Comparison of ENCODE assay signal across 8 cellular contexts in genomic region chr12:110467847-110468211, GRCh38. TPM values are rescaled to one million over a fixed set of nuclear protein-coding genes. Genes with fewer than 3 reads are reported as not detected.
DNase-seq lines count a peak whose midpoint lies in the region; ATAC-seq, FAIRE-seq and TF ChIP-seq lines count a peak whose summit lies in the region.

No MANE protein-coding gene starts in this region.

- H3K9me3 Mint-ChIP-seq in CD4-positive, alpha-beta T cell, result no peaks in the 10 kb centered on the region

- POLR2A ChIA-PET in CD4-positive, alpha-beta T cell (lab: Charles Lee), result interaction anchor here (0.6 to 4.9 kb wide), 38 partner anchors 10 to 1374 kb away, joined by 3 to 117 read pairs (median 8); partner anchors contain the start of genes ANAPC7, ARPC3, HVCN1 and MAPKAPK5
- POLR2A ChIA-PET in PC-9 (lab: Charles Lee; ENCODE audit: unreplicated experiment), result interaction anchor here (0.6 to 1.2 kb wide), 5 partner anchors 18 to 1789 kb away, joined by 3 to 13 read pairs (median 7); partner anchors contain the start of gene ARPC3
- POLR2A ChIA-PET in endothelial cell of umbilical vein (lab: Charles Lee), result interaction anchor here (1.2 to 1.5 kb wide), 3 partner anchors 18 to 35 kb away, joined by 3 to 16 read pairs (median 4); partner anchors contain the start of genes ARPC3, RAD9B and VPS29

- H3K4me3 ChIP-seq in PC-9 (peak overlapping the region; percentile 81), endothelial cell of umbilical vein (replicated peaks in 1 of 3; ENCODE audit: insufficient read depth in 1 of 3, low read depth in 1 of 3, low read length in 3 of 3) (peak overlapping the region; percentile 60 to 84 (median 77)), osteoblast (ENCODE audit: insufficient read depth, low read length) (peak overlapping the region; percentile 72)

- peak overlapping the region; percentile 86 for H3K9ac ChIP-seq in endothelial cell of umbilical vein (replicated peaks; ENCODE audit: extremely low read depth, insufficient read depth, low read length)

- peaks cover 23% of the 10 kb centered on the region for H3K36me3 Mint-ChIP-seq in CD4-positive, alpha-beta T cell (ENCODE audit: low read depth)

- H3K9me1 ChIP-seq in endothelial cell of umbilical vein (replicated peaks; ENCODE audit: control insufficient read depth, extremely low read depth, insufficient read depth, low read length), result no peaks in the 10 kb centered on the region

- FAIRE-seq in endothelial cell of umbilical vein (lab: Jason Lieb, UNC) (no peak), D721Med (lab: Jason Lieb, UNC) (no peak)

- H3K36me3 ChIP-seq in PC-9 (ENCODE audit: low read depth) (no peaks in the 10 kb centered on the region), endothelial cell of umbilical vein (ENCODE audit: control insufficient read depth in 2 of 2, extremely low read depth in 1 of 2, insufficient read depth in 2 of 2, low read length in 2 of 2) (peaks cover 0 to 2% of the 10 kb centered on the region in 2 experiments), osteoblast (ENCODE audit: insufficient read depth, low read length) (peaks cover 9% of the 10 kb centered on the region)

- H3K27ac ChIP-seq in CD4-positive, alpha-beta T cell (ENCODE audit: low read depth, low read length), result peak overlapping the region; percentile 92
- H3K27ac ChIP-seq in PC-9 (peak overlapping the region; percentile 18; the same call in 1 of the 2 replicates), endothelial cell of umbilical vein (ENCODE audit: insufficient read depth, low read depth, low read length) (peak overlapping the region; percentile 52), osteoblast (ENCODE audit: low read depth, low read length) (peak overlapping the region; percentile 64)

- H3K27me3 Mint-ChIP-seq in CD4-positive, alpha-beta T cell, result no peaks in the 10 kb centered on the region

- BruUV-seq in PC-9 (replicated peaks; lab: Mats Ljungman, UMichigan) (no TSS peak), endothelial cell of umbilical vein (replicated peaks; lab: Mats Ljungman, UMichigan) (TSS peak; percentile 76)

- H3K27ac Mint-ChIP-seq in CD4-positive, alpha-beta T cell, result peak overlapping the region; percentile 88

- peaks cover 6% of the 10 kb centered on the region; the same call in 1 of the 2 replicates for H3F3A ChIP-seq in PC-9 (ENCODE audit: insufficient read depth, low read depth)

- no peak for ATAC-seq in CD4-positive, alpha-beta T cell (ENCODE audit: poor library complexity)
- no peak for ATAC-seq in HG02970 (IDR thresholded peaks at IDR 0.05; ENCODE audit: low FRiP score, unreplicated experiment)

- no peaks in the 10 kb centered on the region for H4K20me1 ChIP-seq in PC-9 (ENCODE audit: insufficient read depth)
- H4K20me1 ChIP-seq in endothelial cell of umbilical vein (replicated peaks; ENCODE audit: control insufficient read depth, extremely low read depth, insufficient read depth, low read length), result no peaks in the 10 kb centered on the region
- H4K20me1 ChIP-seq in osteoblast (ENCODE audit: insufficient read depth, low read length), result no peaks in the 10 kb centered on the region

- peaks cover 33% of the 10 kb centered on the region for H3K4me1 Mint-ChIP-seq in CD4-positive, alpha-beta T cell (ENCODE audit: low read depth)

- CTCF ChIA-PET in CD4-positive, alpha-beta T cell (lab: Charles Lee), result interaction anchor here (1.0 to 7.4 kb wide), 10 partner anchors 10 to 133 kb away, joined by 3 to 98 read pairs (median 10); partner anchors contain the start of genes ARPC3, RAD9B and VPS29
- CTCF ChIA-PET in PC-9 (lab: Charles Lee) (interaction anchor here (0.6 to 2.7 kb wide), 3 partner anchors 18 to 368 kb away, joined by 5 to 16 read pairs (median 10); partner anchors contain the start of gene ARPC3), endothelial cell of umbilical vein (lab: Charles Lee) (interaction anchor here (0.7 to 3.8 kb wide), 17 partner anchors 11 to 146 kb away, joined by 3 to 99 read pairs (median 6); partner anchors contain the start of genes ARPC3, RAD9B, TCTN1 and VPS29)

- peak overlapping the region; percentile 95 for H2AFZ ChIP-seq in PC-9
- peak overlapping the region; percentile 53 for H2AFZ ChIP-seq in endothelial cell of umbilical vein (ENCODE audit: low read depth, low read length)
- peak overlapping the region; percentile 94 for H2AFZ ChIP-seq in osteoblast (ENCODE audit: low read length)

- no peak for TF ChIP-seq CTCF in CD4-positive, alpha-beta T cell (IDR thresholded peaks at IDR 0.05)
- TF ChIP-seq CTCF in PC-9 (conservative IDR thresholded peaks at IDR 0.05) (no peak), endothelial cell of umbilical vein (IDR thresholded peaks at IDR 0.05; ENCODE audit: extremely low read depth in 1 of 2, insufficient read depth in 1 of 2, low read depth in 1 of 2, low read length in 2 of 2) (no peak), osteoblast (IDR thresholded peaks at IDR 0.05; ENCODE audit: extremely low read depth, low read depth, low read length) (no peak), D721Med (IDR thresholded peaks at IDR 0.05; ENCODE audit: insufficient read depth, missing control alignments) (no peak)

- H3K27me3 ChIP-seq in CD4-positive, alpha-beta T cell (ENCODE audit: control insufficient read depth, insufficient read depth, low read length), result no peaks in the 10 kb centered on the region
- H3K27me3 ChIP-seq in PC-9 (ENCODE audit: insufficient read depth, low read depth), result no peaks in the 10 kb centered on the region
- H3K27me3 ChIP-seq in endothelial cell of umbilical vein (ENCODE audit: control insufficient read depth in 2 of 2, insufficient read depth in 2 of 2, low read length in 2 of 2), result no peaks in the 10 kb centered on the region
- H3K27me3 ChIP-seq in osteoblast (ENCODE audit: insufficient read depth, low read length), result no peaks in the 10 kb centered on the region

- dilution Hi-C loops in endothelial cell of umbilical vein (cut with MboI; ENCODE audit: extremely low pct_ligation_motif_present, low sequenced_read_pairs), result no loop called here

- H3K4me3 Mint-ChIP-seq in CD4-positive, alpha-beta T cell, result peak overlapping the region; percentile 97

- peak overlapping the region; percentile 98 for H3K4me2 ChIP-seq in PC-9
- peak overlapping the region; percentile 97 for H3K4me2 ChIP-seq in endothelial cell of umbilical vein (ENCODE audit: insufficient read depth, low read length)
- peak overlapping the region; percentile 91 for H3K4me2 ChIP-seq in osteoblast (ENCODE audit: insufficient read depth, low read length)

- no peak for TF ChIP-seq POLR2A in endothelial cell of umbilical vein (IDR thresholded peaks at IDR 0.05; ENCODE audit: low read depth, low read length)

- H3K79me2 ChIP-seq in PC-9 (ENCODE audit: low read depth), result peaks cover 34% of the 10 kb centered on the region
- H3K79me2 ChIP-seq in endothelial cell of umbilical vein (ENCODE audit: control insufficient read depth, insufficient read depth, low read length), result peaks cover 22% of the 10 kb centered on the region
- peaks cover 26% of the 10 kb centered on the region for H3K79me2 ChIP-seq in osteoblast (ENCODE audit: insufficient read depth, low read length)

- peaks cover 18% of the 10 kb centered on the region for H3K4me1 ChIP-seq in PC-9 (replicated peaks; ENCODE audit: insufficient read depth)
- H3K4me1 ChIP-seq in endothelial cell of umbilical vein (ENCODE audit: control insufficient read depth, extremely low read depth, insufficient read depth, low read length), result peaks cover 13% of the 10 kb centered on the region
- peaks cover 19% of the 10 kb centered on the region for H3K4me1 ChIP-seq in osteoblast (ENCODE audit: insufficient read depth, low read length)

- DNase-seq in CD4-positive, alpha-beta T cell, result no peak
- DNase-seq in PC-9 (no peak), endothelial cell of umbilical vein (ENCODE audit: low read depth, low spot score) (no peak), osteoblast (ENCODE audit: insufficient read length, low spot score, missing footprints) (no peak), medulla oblongata (ENCODE audit: extremely low spot score) (no peak), D721Med (ENCODE audit: insufficient read length, low spot score) (no peak)
- DNase-seq in effector CD8-positive, alpha-beta T cell (lab: John Stamatoyannopoulos, UW), result no peak

- intact Hi-C loops in CD4-positive, alpha-beta T cell (cut with DNase I, micrococcal nuclease), result loop anchor here (1.0 to 2.0 kb wide), 7 partner anchors 18 to 231 kb away; partner anchors contain the start of genes ARPC3 (in 1 of the 2), RAD9B (in 1 of the 2) and VPS29 (in 1 of the 2)
- intact Hi-C loops in PC-9 (cut with micrococcal nuclease; ENCODE audit: unreplicated experiment) (loop anchor here (1.0 to 2.0 kb wide), 3 partner anchors 18 to 85 kb away; partner anchors contain the start of genes ARPC3, RAD9B and VPS29), endothelial cell of umbilical vein (cut with micrococcal nuclease) (loop anchor here (1.0 to 5.0 kb wide), 6 partner anchors 18 to 274 kb away; partner anchors contain the start of genes ARPC3, PPP1CC, PPTC7 and RAD9B)

- no peaks in the 10 kb centered on the region for H3K9me3 ChIP-seq in CD4-positive, alpha-beta T cell (ENCODE audit: control insufficient read depth, low read length)
- H3K9me3 ChIP-seq in PC-9 (ENCODE audit: insufficient read depth, low read depth), result no peaks in the 10 kb centered on the region
- no peaks in the 10 kb centered on the region for H3K9me3 ChIP-seq in endothelial cell of umbilical vein (replicated peaks; ENCODE audit: control insufficient read depth, insufficient read depth, low read length)
- no peaks in the 10 kb centered on the region for H3K9me3 ChIP-seq in osteoblast (ENCODE audit: low read depth, low read length)

- H3K9me2 ChIP-seq in PC-9 (ENCODE audit: insufficient read depth), result no peaks in the 10 kb centered on the region

RNA-seq across cellular contexts. Expression of gene GPN3, which starts 0.2 kb away (rescaled TPM):
- 1 to 10 TPM; 2.7 to 2.8 TPM for total RNA-seq in CD4-positive, alpha-beta T cell
- total RNA-seq in PC-9 (2021) (28.5 and 35.1 TPM in 2 replicates), endothelial cell of umbilical vein (25.0 and 29.6 TPM in 2 replicates), osteoblast (10.9 and 12.3 TPM in 2 replicates)
- polyA plus RNA-seq in endothelial cell of umbilical vein, result 17.8 and 26.6 TPM in 2 replicates
- polyA plus RNA-seq in endothelial cell of umbilical vein (2011; cell fraction: cytosol; rRNA removed), result 19.2 and 20.8 TPM in 2 replicates
- 7.0 and 14.1 TPM in 2 replicates for polyA plus RNA-seq in endothelial cell of umbilical vein (2011; cell fraction: nucleus; rRNA removed)
- 26.9 and 36.5 TPM in 2 replicates for polyA plus RNA-seq in endothelial cell of umbilical vein (2012)
- 24.9 and 29.0 TPM in 2 replicates for polyA minus RNA-seq in endothelial cell of umbilical vein
- polyA minus RNA-seq in endothelial cell of umbilical vein (2011; cell fraction: cytosol; rRNA and poly(A)+ RNA removed), result 19.6 TPM
- polyA minus RNA-seq in endothelial cell of umbilical vein (2011; cell fraction: nucleus; rRNA and poly(A)+ RNA removed), result 1.3 and 7.8 TPM in 2 replicates

RNA-seq across cellular contexts. Expression of gene FAM216A, which starts 0.8 kb away (rescaled TPM):
- total RNA-seq in CD4-positive, alpha-beta T cell, result 1 to 10 TPM; 5.5 to 7.4 TPM
- total RNA-seq in PC-9 (2021), result 7.7 and 8.0 TPM in 2 replicates
- total RNA-seq in endothelial cell of umbilical vein, result 7.9 and 11.7 TPM in 2 replicates
- polyA plus RNA-seq in endothelial cell of umbilical vein, result 11.6 and 12.4 TPM in 2 replicates
- 16.3 and 17.3 TPM in 2 replicates for polyA plus RNA-seq in endothelial cell of umbilical vein (2011; cell fraction: cytosol; rRNA removed)
- 13.6 and 21.8 TPM in 2 replicates for polyA plus RNA-seq in endothelial cell of umbilical vein (2011; cell fraction: nucleus; rRNA removed)
- 18.6 and 26.9 TPM in 2 replicates for polyA plus RNA-seq in endothelial cell of umbilical vein (2012)
- 5.6 and 5.9 TPM in 2 replicates for polyA minus RNA-seq in endothelial cell of umbilical vein
- 13.8 TPM for polyA minus RNA-seq in endothelial cell of umbilical vein (2011; cell fraction: cytosol; rRNA and poly(A)+ RNA removed)
- polyA minus RNA-seq in endothelial cell of umbilical vein (2011; cell fraction: nucleus; rRNA and poly(A)+ RNA removed), result 3.8 and 6.2 TPM in 2 replicates
- 7.2 and 8.3 TPM in 2 replicates for total RNA-seq in osteoblast

RNA-seq across cellular contexts. Expression of gene ARPC3, which starts 17.7 kb away (rescaled TPM):
- total RNA-seq in CD4-positive, alpha-beta T cell, result 100 to 1,000 TPM; 120 to 124 TPM
- 167 and 229 TPM in 2 replicates for total RNA-seq in PC-9 (2021)
- 304 and 308 TPM in 2 replicates for total RNA-seq in endothelial cell of umbilical vein
- 36.8 and 92.8 TPM in 2 replicates for polyA plus RNA-seq in endothelial cell of umbilical vein
- 105 and 130 TPM in 2 replicates for polyA plus RNA-seq in endothelial cell of umbilical vein (2011; cell fraction: cytosol; rRNA removed)
- polyA plus RNA-seq in endothelial cell of umbilical vein (2011; cell fraction: nucleus; rRNA removed), result 42.3 and 46.2 TPM in 2 replicates
- polyA plus RNA-seq in endothelial cell of umbilical vein (2012), result 433 and 472 TPM in 2 replicates
- 30.2 and 32.9 TPM in 2 replicates for polyA minus RNA-seq in endothelial cell of umbilical vein
- 29.3 TPM for polyA minus RNA-seq in endothelial cell of umbilical vein (2011; cell fraction: cytosol; rRNA and poly(A)+ RNA removed)
- 31.2 and 46.1 TPM in 2 replicates for polyA minus RNA-seq in endothelial cell of umbilical vein (2011; cell fraction: nucleus; rRNA and poly(A)+ RNA removed)
- total RNA-seq in osteoblast, result 258 and 263 TPM in 2 replicates

RNA-seq across cellular contexts. Expression of gene VPS29, which starts 34.1 kb away (rescaled TPM):
- total RNA-seq in CD4-positive, alpha-beta T cell, result 10 to 100 TPM; 62.5 to 64.9 TPM
- total RNA-seq in PC-9 (2021) (78.3 and 114 TPM in 2 replicates), endothelial cell of umbilical vein (147 and 155 TPM in 2 replicates), osteoblast (51.4 and 54.8 TPM in 2 replicates)
- 111 and 138 TPM in 2 replicates for polyA plus RNA-seq in endothelial cell of umbilical vein
- polyA plus RNA-seq in endothelial cell of umbilical vein (2011; cell fraction: cytosol; rRNA removed), result 181 and 196 TPM in 2 replicates
- 195 and 213 TPM in 2 replicates for polyA plus RNA-seq in endothelial cell of umbilical vein (2011; cell fraction: nucleus; rRNA removed)
- 162 and 252 TPM in 2 replicates for polyA plus RNA-seq in endothelial cell of umbilical vein (2012)
- polyA minus RNA-seq in endothelial cell of umbilical vein, result 67.9 and 76.5 TPM in 2 replicates
- polyA minus RNA-seq in endothelial cell of umbilical vein (2011; cell fraction: cytosol; rRNA and poly(A)+ RNA removed), result 45.6 TPM
- polyA minus RNA-seq in endothelial cell of umbilical vein (2011; cell fraction: nucleus; rRNA and poly(A)+ RNA removed), result 32.4 and 64.0 TPM in 2 replicates

RNA-seq across cellular contexts. Expression of gene RAD9B, which starts 34.3 kb away (rescaled TPM):
- total RNA-seq in CD4-positive, alpha-beta T cell, result under 1 TPM; 0.31 to 0.63 TPM
- total RNA-seq in PC-9 (2021), result 1.6 and 2.3 TPM in 2 replicates
- total RNA-seq in endothelial cell of umbilical vein, result 0.15 TPM in 1 of 2 replicates, not detected in the other
- polyA plus RNA-seq in endothelial cell of umbilical vein, result 0.08 and 0.11 TPM in 2 replicates
- polyA plus RNA-seq in endothelial cell of umbilical vein (2011; cell fraction: cytosol; rRNA removed), result 0.06 and 0.10 TPM in 2 replicates
- 0.21 and 0.41 TPM in 2 replicates for polyA plus RNA-seq in endothelial cell of umbilical vein (2011; cell fraction: nucleus; rRNA removed)
- polyA plus RNA-seq in endothelial cell of umbilical vein (2012), result 0.07 and 0.20 TPM in 2 replicates
- polyA minus RNA-seq in endothelial cell of umbilical vein, result 0.17 and 0.56 TPM in 2 replicates
- 1.1 TPM for polyA minus RNA-seq in endothelial cell of umbilical vein (2011; cell fraction: cytosol; rRNA and poly(A)+ RNA removed)
- not detected in 2 replicates for polyA minus RNA-seq in endothelial cell of umbilical vein (2011; cell fraction: nucleus; rRNA and poly(A)+ RNA removed)
- 0.36 and 0.59 TPM in 2 replicates for total RNA-seq in osteoblast

Comparison
In these comparisons a context has a peak if more than half of its experiments do, and no peak if none do; other contexts are left out.
1. H3K27ac ChIP-seq: peak in every context shown above with its lines; median percentile 92 in CD4-positive, alpha-beta T cell; 64 in osteoblast; 52 in endothelial cell of umbilical vein; 18 in PC-9.